In the genomic region with DNA sequence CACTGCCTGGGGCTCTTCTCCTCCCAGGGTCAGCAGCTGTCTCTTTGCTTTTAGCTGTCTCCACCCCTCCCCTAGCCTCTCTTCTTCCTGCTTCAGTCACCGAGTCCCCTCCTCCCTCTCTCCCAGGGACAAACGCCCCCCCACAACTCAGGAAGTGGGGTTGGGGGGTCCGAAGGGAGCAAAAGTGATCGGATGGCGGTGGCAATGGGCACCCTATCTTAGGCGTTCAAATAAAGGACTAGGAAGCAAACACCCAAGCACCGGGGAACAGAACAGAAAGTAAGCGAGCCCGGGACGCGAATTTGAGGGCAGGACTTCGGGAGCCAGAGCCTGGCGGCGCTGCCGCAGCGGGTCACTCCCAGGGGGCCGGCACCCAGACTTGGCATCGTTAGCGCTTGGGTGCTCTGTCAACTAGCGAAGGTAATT, we compare ENCODE assay signal across 8 cellular contexts.
DNase-seq lines count a peak whose midpoint lies in the region; ATAC-seq lines count a peak whose summit lies in the region.

No MANE protein-coding gene starts in this region.

- H3K36me3 ChIP-seq in NT2/D1 (ENCODE audit: insufficient read depth, insufficient read length, low read length): no peaks in the 10 kb centered on the region

- peaks cover 6% of the 10 kb centered on the region for H3K27me3 ChIP-seq in NT2/D1 (ENCODE audit: insufficient read depth, insufficient read length)

- H3K27me3 Mint-ChIP-seq in activated naive CD8-positive, alpha-beta T cell: no peaks in the 10 kb centered on the region

- H3K36me3 Mint-ChIP-seq in activated naive CD8-positive, alpha-beta T cell: no peaks in the 10 kb centered on the region

- H3K4me1 Mint-ChIP-seq in activated naive CD8-positive, alpha-beta T cell (ENCODE audit: low read depth): peaks cover 56% of the 10 kb centered on the region

- peaks cover 11% of the 10 kb centered on the region for H3K4me1 ChIP-seq in NT2/D1 (ENCODE audit: insufficient read depth, insufficient read length)

- H3K9me3 Mint-ChIP-seq in activated naive CD8-positive, alpha-beta T cell (ENCODE audit: low read depth): no peaks in the 10 kb centered on the region

- H3K4me3 ChIP-seq in NT2/D1 (ENCODE audit: insufficient read length, low read depth) (peak overlapping the region; percentile 49), skeletal muscle cell (ENCODE audit: low read depth, low read length) (peak overlapping the region; percentile 63)

- no peaks in the 10 kb centered on the region for H3K9me3 ChIP-seq in NT2/D1 (ENCODE audit: insufficient read depth, low read length)

- DNase-seq in DMS 273 (lab: John Stamatoyannopoulos, UW; ENCODE audit: unreplicated experiment) (peak; percentile 60), DMS 273 treated with DMSO at 0.1 percent for 48 hours (lab: John Stamatoyannopoulos, UW) (no peak), NT2/D1 (ENCODE audit: low read depth, low spot score) (no peak), hepatic stellate cell (ENCODE audit: low spot score) (peak; percentile 68), skeletal muscle cell (ENCODE audit: low read depth) (no peak), kidney glomerular epithelial cell (lab: John Stamatoyannopoulos, UW) (no peak)

- ATAC-seq in GM21390 (IDR thresholded peaks at IDR 0.05; ENCODE audit: unreplicated experiment): no peak

- H3K27ac Mint-ChIP-seq in activated naive CD8-positive, alpha-beta T cell: peak overlapping the region; percentile 76

- peak overlapping the region; percentile 82 for H3K9ac ChIP-seq in NT2/D1 (ENCODE audit: insufficient read length, low read depth)

- peak overlapping the region; percentile 89 for H3K4me3 Mint-ChIP-seq in activated naive CD8-positive, alpha-beta T cell

Comparison
In these comparisons a context has a peak if more than half of its experiments do, and no peak if none do; other contexts are left out.
1. DNase-seq: peak in DMS 273 (single experiment) and hepatic stellate cell (single experiment); none in DMS 273 treated with DMSO at 0.1 percent for 48 hours (single experiment), NT2/D1 (single experiment), skeletal muscle cell (single experiment) and kidney glomerular epithelial cell (single experiment).